ENCODE assay signal across 8 cellular contexts in genomic region chr2:231707625-231708049, GRCh38. TPM values are rescaled to one million over a fixed set of nuclear protein-coding genes. Genes with fewer than 3 reads are reported as not detected.
DNase-seq lines count a peak whose midpoint lies in the region; ATAC-seq and TF ChIP-seq lines count a peak whose summit lies in the region.

No MANE protein-coding gene starts in this region.

- peak overlapping the region; percentile 99 to 100 for H3K27ac ChIP-seq in prostate gland

- ATAC-seq in HG03280 (IDR thresholded peaks at IDR 0.05; ENCODE audit: unreplicated experiment) (peak; percentile 0), HG02610 (IDR thresholded peaks at IDR 0.05; ENCODE audit: unreplicated experiment) (no peak)
- ATAC-seq in activated T-cell treated with anti-CD3 and anti-CD28 coated beads, Interleukin-2, amount 50 U/mL, for 4 hours = peak; percentile 2 to 6

- 3% methylated on average over 23 of the region's 44 CpGs for WGBS in prostate gland

- H3K9me3 Mint-ChIP-seq in activated T-cell treated with anti-CD3 and anti-CD28 coated beads, Interleukin-2, amount 50 U/mL, for 4 hours = no peaks in the 10 kb centered on the region

- H3K36me3 Mint-ChIP-seq in activated T-cell treated with anti-CD3 and anti-CD28 coated beads, Interleukin-2, amount 50 U/mL, for 4 hours (ENCODE audit: insufficient read depth) = peaks cover 26% of the 10 kb centered on the region

- H3K4me3 ChIP-seq in fibroblast of pulmonary artery (replicated peaks; ENCODE audit: low read depth, low read length) (peak overlapping the region; percentile 71), prostate gland (peak overlapping the region; percentile 69)

- peaks cover 4% of the 10 kb centered on the region for H3K4me1 ChIP-seq in prostate gland (replicated peaks)

- TF ChIP-seq POLR2A in GM10847 (IDR thresholded peaks at IDR 0.05; ENCODE audit: extremely low read depth, insufficient read length) = peak; percentile 6
- peak; percentile 79 for TF ChIP-seq POLR2A in prostate gland (IDR thresholded peaks at IDR 0.05)

- H3K4me3 Mint-ChIP-seq in activated T-cell treated with anti-CD3 and anti-CD28 coated beads, Interleukin-2, amount 50 U/mL, for 4 hours = peak overlapping the region; percentile 97

- peaks cover 28% of the 10 kb centered on the region for H3K4me1 Mint-ChIP-seq in activated T-cell treated with anti-CD3 and anti-CD28 coated beads, Interleukin-2, amount 50 U/mL, for 4 hours (ENCODE audit: low read depth)

- no peaks in the 10 kb centered on the region for H3K9me3 ChIP-seq in prostate gland

- no peaks in the 10 kb centered on the region for H3K36me3 ChIP-seq in prostate gland

- intact Hi-C loops in prostate gland (cut with DNase I) = loop anchor here (2.0 kb wide), 3 partner anchors 27 to 95 kb away; no protein-coding TSS in a partner anchor

- H3K27me3 Mint-ChIP-seq in activated T-cell treated with anti-CD3 and anti-CD28 coated beads, Interleukin-2, amount 50 U/mL, for 4 hours (ENCODE audit: low read depth) = no peaks in the 10 kb centered on the region

- no peak for TF ChIP-seq CTCF in fibroblast of pulmonary artery (IDR thresholded peaks at IDR 0.05; ENCODE audit: low read length, missing control alignments)
- no peak for TF ChIP-seq CTCF in prostate gland (IDR thresholded peaks at IDR 0.05)

- no peaks in the 10 kb centered on the region for H3K27me3 ChIP-seq in prostate gland (replicated peaks; ENCODE audit: insufficient read depth)

- peak; percentile 51 for DNase-seq in activated T-cell treated with anti-CD3 and anti-CD28 coated beads, Interleukin-2, amount 50 U/mL, for 4 hours
- peak; percentile 55 for DNase-seq in fibroblast of pulmonary artery (ENCODE audit: low read depth)
- peak; percentile 67 for DNase-seq in prostate gland (ENCODE audit: low spot score)
- DNase-seq in RKO (ENCODE audit: low spot score) = no peak
- no peak for DNase-seq in AML-193 (lab: John Stamatoyannopoulos, UW)

RNA-seq across cellular contexts. Expression of gene PTMA, which starts 0.7 kb away (rescaled TPM):
- total RNA-seq in activated T-cell treated with anti-CD3 and anti-CD28 coated beads, Interleukin-2, amount 50 U/mL, for 4 hours = 1,000 to 10,000 TPM; 2,248 to 2,672 (median 2,390) TPM
- total RNA-seq in prostate gland = 100 to 1,000 TPM; 418 to 613 TPM

Comparison
In these comparisons a context has a peak if more than half of its experiments do, and no peak if none do; other contexts are left out.
1. DNase-seq: peak in activated T-cell treated with anti-CD3 and anti-CD28 coated beads, Interleukin-2, amount 50 U/mL, for 4 hours (single experiment), fibroblast of pulmonary artery (single experiment) and prostate gland (single experiment); none in RKO (single experiment) and AML-193 (0 of 2).